11 cellular contexts compared by ENCODE assay signal in the genomic region with DNA sequence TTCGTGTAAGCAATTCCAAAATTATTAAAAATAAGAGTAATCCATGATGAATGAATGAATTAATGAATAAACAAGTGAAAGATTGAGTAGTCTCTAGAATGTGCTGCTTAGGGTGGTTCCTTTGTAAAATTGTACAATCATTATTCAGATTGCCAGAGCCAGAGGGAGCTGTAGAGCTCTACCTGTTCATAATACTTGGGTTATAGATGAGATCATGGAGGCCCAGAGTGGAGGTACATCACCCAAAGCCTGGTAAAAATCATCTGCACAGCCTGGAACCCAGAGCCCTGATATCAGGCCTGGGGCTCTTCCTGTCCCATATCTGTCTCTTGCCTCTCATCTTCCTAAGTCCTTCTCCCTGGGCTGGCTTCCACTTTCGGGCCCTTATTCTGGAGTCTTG.
DNase-seq lines count a peak whose midpoint lies in the region; ATAC-seq, FAIRE-seq and TF ChIP-seq lines count a peak whose summit lies in the region.
"Had no signal": no experiment of that assay in that cellular context is flagged by ENCODE, and none has a peak within 500 bp of the region (broad histone marks: within the 10 kb centered on the region; RNA-seq: fewer than 3 reads in every experiment).

No MANE protein-coding gene starts in this region.

- H4K20me1 ChIP-seq in GM12878 (ENCODE audit: control insufficient read depth, insufficient read depth) (no peaks in the 10 kb centered on the region), osteoblast (ENCODE audit: insufficient read depth, low read length) (no peaks in the 10 kb centered on the region)

- H3K27ac Mint-ChIP-seq in activated CD8-positive, alpha-beta T cell treated with anti-CD3 and anti-CD28 coated beads for 36 hours, result no peak overlapping the region
- no peak overlapping the region for H3K27ac Mint-ChIP-seq in activated CD8-positive, alpha-beta T cell treated with anti-CD3 and anti-CD28 coated beads, Interleukin-2, amount 10 ng/mL, durations not matched to agents 7 days and 5 days
- no peak overlapping the region for H3K27ac Mint-ChIP-seq in activated CD8-positive, alpha-beta memory T cell treated with anti-CD3 and anti-CD28 coated beads, Interleukin-2, amount 10 ng/mL, durations not matched to agents 7 days and 5 days

- H3K36me3 ChIP-seq in GM12878 (ENCODE audit: control insufficient read depth in 2 of 2, insufficient read depth in 2 of 2, low read length in 1 of 2), result no peaks in the 10 kb centered on the region
- H3K36me3 ChIP-seq in osteoblast (ENCODE audit: insufficient read depth, low read length), result no peaks in the 10 kb centered on the region
- no peaks in the 10 kb centered on the region for H3K36me3 ChIP-seq in psoas muscle (ENCODE audit: insufficient read depth in 1 of 2, low read depth in 1 of 2)
- H3K36me3 ChIP-seq: thoracic aorta had no signal

- no peak for TF ChIP-seq POLR2A in GM12878 (IDR thresholded peaks at IDR 0.05; ENCODE audit: low read depth, low read length)

- H2AFZ ChIP-seq in GM12878 (ENCODE audit: control insufficient read depth, low read depth, low read length), result no peak overlapping the region
- H2AFZ ChIP-seq in osteoblast (ENCODE audit: low read length), result no peak overlapping the region

- H3K4me3 ChIP-seq in GM12878 (no peak overlapping the region), osteoblast (ENCODE audit: insufficient read depth, low read length) (no peak overlapping the region), psoas muscle (no peak overlapping the region)
- H3K4me3 ChIP-seq: thoracic aorta had no signal

- peaks cover 17% of the 10 kb centered on the region for H3K36me3 Mint-ChIP-seq in activated CD8-positive, alpha-beta T cell treated with anti-CD3 and anti-CD28 coated beads for 36 hours (ENCODE audit: low read depth)
- H3K36me3 Mint-ChIP-seq in activated CD8-positive, alpha-beta T cell treated with anti-CD3 and anti-CD28 coated beads, Interleukin-2, amount 10 ng/mL, durations not matched to agents 7 days and 5 days (ENCODE audit: low read depth), result peaks cover 46% of the 10 kb centered on the region
- peaks cover 47% of the 10 kb centered on the region for H3K36me3 Mint-ChIP-seq in activated CD8-positive, alpha-beta memory T cell treated with anti-CD3 and anti-CD28 coated beads, Interleukin-2, amount 10 ng/mL, durations not matched to agents 7 days and 5 days

- BruUV-seq in GM12878 (replicated peaks; lab: Mats Ljungman, UMichigan), result no TSS peak

- peaks cover 30% of the 10 kb centered on the region for H3K9me3 ChIP-seq in GM12878 (replicated peaks; ENCODE audit: control insufficient read depth, insufficient read depth, low read length)
- no peaks in the 10 kb centered on the region for H3K9me3 ChIP-seq in osteoblast (ENCODE audit: low read depth, low read length)
- H3K9me3 ChIP-seq in psoas muscle, result peaks cover 6% of the 10 kb centered on the region
- H3K9me3 ChIP-seq: thoracic aorta had no signal

- CTCF ChIA-PET in activated CD8-positive, alpha-beta T cell treated with anti-CD3 and anti-CD28 coated beads for 36 hours (lab: Charles Lee), result interaction anchor here (0.6 to 2.0 kb wide), 4 partner anchors 13 to 344 kb away, joined by 3 to 5 read pairs (median 4); no protein-coding TSS in a partner anchor
- CTCF ChIA-PET in activated CD8-positive, alpha-beta T cell treated with anti-CD3 and anti-CD28 coated beads, Interleukin-2, amount 10 ng/mL, durations not matched to agents 7 days and 5 days (lab: Charles Lee), result interaction anchor here (1.2 to 3.2 kb wide), 10 partner anchors 8 to 271 kb away, joined by 3 to 15 read pairs (median 6); no protein-coding TSS in a partner anchor
- CTCF ChIA-PET in GM12878 (lab: Yijun Ruan, JAX), result interaction anchor here (1.0 to 2.4 kb wide), 7 partner anchors 13 to 348 kb away, joined by 3 to 9 read pairs (median 4); a partner anchor contains a TSS
- CTCF ChIA-PET in activated CD8-positive, alpha-beta memory T cell treated with anti-CD3 and anti-CD28 coated beads, Interleukin-2, amount 10 ng/mL, durations not matched to agents 7 days and 5 days (lab: Charles Lee), result interaction anchor here (1.1 to 2.3 kb wide), 4 partner anchors 9 to 348 kb away, joined by 4 to 9 read pairs (median 6); a partner anchor contains a TSS

- intact Hi-C loops in activated CD8-positive, alpha-beta T cell treated with anti-CD3 and anti-CD28 coated beads for 36 hours (cut with micrococcal nuclease), result loop anchor here (10.0 kb wide), 2 partner anchors 175 to 495 kb away; no protein-coding TSS in a partner anchor
- intact Hi-C loops in GM12878 (cut with micrococcal nuclease; ENCODE audit: unreplicated experiment), result loop anchor here (10.0 kb wide), 1 partner anchor 735 kb away; no protein-coding TSS in a partner anchor
- intact Hi-C loops in psoas muscle (cut with DNase I), result no loop called here

- H3K27me3 ChIP-seq in GM12878 (replicated peaks in 1 of 2; ENCODE audit: control insufficient read depth in 2 of 2, insufficient read depth in 2 of 2, low read length in 1 of 2), result peaks cover 0 to 2% of the 10 kb centered on the region in 2 experiments; a peak in 2 of 4 replicates
- peaks cover 28% of the 10 kb centered on the region for H3K27me3 ChIP-seq in osteoblast (ENCODE audit: insufficient read depth, low read length)
- peaks cover 0 to 10% (median 2%) of the 10 kb centered on the region in 3 donors for H3K27me3 ChIP-seq in psoas muscle (ENCODE audit: insufficient read depth in 3 of 3, low read length in 2 of 3)

- no peaks in the 10 kb centered on the region for H3K79me2 ChIP-seq in GM12878 (ENCODE audit: control insufficient read depth, insufficient read depth, low read length)
- H3K79me2 ChIP-seq in osteoblast (ENCODE audit: insufficient read depth, low read length), result no peaks in the 10 kb centered on the region

- H3K9ac ChIP-seq in GM12878 (ENCODE audit: control insufficient read depth, insufficient read depth, low read length), result no peak overlapping the region

- peaks cover 43% of the 10 kb centered on the region for H3K4me1 Mint-ChIP-seq in activated CD8-positive, alpha-beta T cell treated with anti-CD3 and anti-CD28 coated beads for 36 hours (ENCODE audit: low read depth)
- peaks cover 66% of the 10 kb centered on the region for H3K4me1 Mint-ChIP-seq in activated CD8-positive, alpha-beta T cell treated with anti-CD3 and anti-CD28 coated beads, Interleukin-2, amount 10 ng/mL, durations not matched to agents 7 days and 5 days (ENCODE audit: low read depth)
- peaks cover 28% of the 10 kb centered on the region for H3K4me1 Mint-ChIP-seq in activated CD8-positive, alpha-beta memory T cell treated with anti-CD3 and anti-CD28 coated beads, Interleukin-2, amount 10 ng/mL, durations not matched to agents 7 days and 5 days

- no peak overlapping the region for H3K4me3 Mint-ChIP-seq in activated CD8-positive, alpha-beta T cell treated with anti-CD3 and anti-CD28 coated beads for 36 hours
- no peak overlapping the region for H3K4me3 Mint-ChIP-seq in activated CD8-positive, alpha-beta T cell treated with anti-CD3 and anti-CD28 coated beads, Interleukin-2, amount 10 ng/mL, durations not matched to agents 7 days and 5 days
- H3K4me3 Mint-ChIP-seq in activated CD8-positive, alpha-beta memory T cell treated with anti-CD3 and anti-CD28 coated beads, Interleukin-2, amount 10 ng/mL, durations not matched to agents 7 days and 5 days, result no peak overlapping the region
- H3K4me3 Mint-ChIP-seq: CD14-positive monocyte had no signal

- no peak overlapping the region for H3K4me2 ChIP-seq in GM12878 (ENCODE audit: control insufficient read depth, insufficient read depth)
- no peak overlapping the region for H3K4me2 ChIP-seq in osteoblast (ENCODE audit: insufficient read depth, low read length)

- in situ Hi-C loops in GM12878 (cut with MboI), result no loop called here

- RAD21 ChIA-PET in GM12878 (lab: Charles Lee; ENCODE audit: unreplicated experiment), result interaction anchor here (2.5 to 2.6 kb wide), 2 partner anchors 10 to 349 kb away, joined by 8 to 10 read pairs; no protein-coding TSS in a partner anchor

- DNase-seq in activated CD8-positive, alpha-beta T cell treated with anti-CD3 and anti-CD28 coated beads for 36 hours, result peak; percentile 45
- no peak for DNase-seq in activated CD8-positive, alpha-beta T cell treated with anti-CD3 and anti-CD28 coated beads, Interleukin-2, amount 10 ng/mL, durations not matched to agents 7 days and 5 days
- DNase-seq in GM12878 (ENCODE audit: low read depth, low spot score) (no peak), osteoblast (ENCODE audit: insufficient read length, low spot score, missing footprints) (peak; percentile 68), psoas muscle (no peak), COLO668 (lab: John Stamatoyannopoulos, UW; ENCODE audit: unreplicated experiment) (no peak)
- no peak for DNase-seq in activated CD8-positive, alpha-beta memory T cell treated with anti-CD3 and anti-CD28 coated beads, Interleukin-2, amount 10 ng/mL, durations not matched to agents 7 days and 5 days
- DNase-seq: hippocampal formation had no signal

- H3K4me1 ChIP-seq in GM12878 (ENCODE audit: control insufficient read depth, insufficient read depth, low read length) (peaks cover 2% of the 10 kb centered on the region), osteoblast (ENCODE audit: insufficient read depth, low read length) (no peaks in the 10 kb centered on the region), psoas muscle (no peaks in the 10 kb centered on the region)

- FAIRE-seq in GM12878 (lab: Jason Lieb, UNC), result no peak

- no peak overlapping the region for H3K27ac ChIP-seq in GM12878 (ENCODE audit: control insufficient read depth, insufficient read depth)
- H3K27ac ChIP-seq in osteoblast (ENCODE audit: low read depth, low read length), result no peak overlapping the region
- H3K27ac ChIP-seq in psoas muscle, result no peak overlapping the region
- H3K27ac ChIP-seq: thoracic aorta had no signal

- TF ChIP-seq EP300 in Ishikawa (IDR thresholded peaks at IDR 0.05; ENCODE audit: borderline replicate concordance) (no peak), GM12878 (IDR thresholded peaks at IDR 0.05; ENCODE audit: borderline replicate concordance in 1 of 2, control insufficient read depth in 1 of 2, low read depth in 2 of 2, low read length in 2 of 2) (no peak)

- TF ChIP-seq RAD21 in Ishikawa (IDR thresholded peaks at IDR 0.05; ENCODE audit: low read depth), result peak; percentile 42; the same call in 1 of the 2 replicates
- TF ChIP-seq RAD21 in GM12878 (IDR thresholded peaks at IDR 0.05; ENCODE audit: insufficient read depth, low read depth, low read length), result 0 out of 2 replicates have a peak, but pooled peaks have one; percentile 15

- peak; percentile 76 for ATAC-seq in activated CD8-positive, alpha-beta T cell treated with anti-CD3 and anti-CD28 coated beads for 36 hours
- ATAC-seq in activated CD8-positive, alpha-beta T cell treated with anti-CD3 and anti-CD28 coated beads, Interleukin-2, amount 10 ng/mL, durations not matched to agents 7 days and 5 days, result no peak
- ATAC-seq in GM12878 (peak; percentile 30), psoas muscle (no peak)
- no peak for ATAC-seq in activated CD8-positive, alpha-beta memory T cell treated with anti-CD3 and anti-CD28 coated beads, Interleukin-2, amount 10 ng/mL, durations not matched to agents 7 days and 5 days

- TF ChIP-seq CTCF in activated CD8-positive, alpha-beta T cell treated with anti-CD3 and anti-CD28 coated beads for 36 hours (IDR thresholded peaks at IDR 0.05), result peak; percentile 61
- peak in 2 of 3 experiments; percentile 7 to 28; a peak in 2 of 6 replicates for TF ChIP-seq CTCF in GM12878 (IDR thresholded peaks at IDR 0.05 in 2 of 3, conservative IDR thresholded peaks at IDR 0.05 in 1 of 3; ENCODE audit: control insufficient read depth in 2 of 3, extremely low read depth in 1 of 3, insufficient read depth in 1 of 3, low read depth in 3 of 3, low read length in 3 of 3)
- TF ChIP-seq CTCF in osteoblast (IDR thresholded peaks at IDR 0.05; ENCODE audit: extremely low read depth, low read depth, low read length), result peak; percentile 18
- no peak for TF ChIP-seq CTCF in psoas muscle (IDR thresholded peaks at IDR 0.05)

- WGBS in GM12878 (ENCODE audit: insufficient coverage, insufficient replicate concordance, low lambda C conversion rate, missing lambda C conversion rate), result 17% methylated on average over 2 of the region's 2 CpGs
- 90 to 96% (median 95%) methylated on average over 2 of the region's 2 CpGs for WGBS in psoas muscle, 3 donors

- POLR2A ChIA-PET in activated CD8-positive, alpha-beta T cell treated with anti-CD3 and anti-CD28 coated beads for 36 hours (lab: Charles Lee), result no interaction called here
- POLR2A ChIA-PET in activated CD8-positive, alpha-beta T cell treated with anti-CD3 and anti-CD28 coated beads, Interleukin-2, amount 10 ng/mL, durations not matched to agents 7 days and 5 days (lab: Charles Lee), result interaction anchor here (0.5 to 0.9 kb wide), 2 partner anchors 11 to 297 kb away, joined by 4 read pairs; no protein-coding TSS in a partner anchor
- POLR2A ChIA-PET in GM12878 (lab: Charles Lee), result no interaction called here

- peaks cover 22% of the 10 kb centered on the region for H3K9me3 Mint-ChIP-seq in activated CD8-positive, alpha-beta T cell treated with anti-CD3 and anti-CD28 coated beads for 36 hours
- peaks cover 48% of the 10 kb centered on the region for H3K9me3 Mint-ChIP-seq in activated CD8-positive, alpha-beta T cell treated with anti-CD3 and anti-CD28 coated beads, Interleukin-2, amount 10 ng/mL, durations not matched to agents 7 days and 5 days (ENCODE audit: insufficient read depth)
- peaks cover 29% of the 10 kb centered on the region for H3K9me3 Mint-ChIP-seq in activated CD8-positive, alpha-beta memory T cell treated with anti-CD3 and anti-CD28 coated beads, Interleukin-2, amount 10 ng/mL, durations not matched to agents 7 days and 5 days (ENCODE audit: low read depth)

- SMC1A ChIA-PET in GM12878 (lab: Charles Lee; ENCODE audit: uncharacterized antibody, unreplicated experiment), result interaction anchor here (0.8 to 2.7 kb wide), 8 partner anchors 9 to 267 kb away, joined by 3 to 11 read pairs (median 3); no protein-coding TSS in a partner anchor

- H3K27me3 Mint-ChIP-seq in activated CD8-positive, alpha-beta T cell treated with anti-CD3 and anti-CD28 coated beads for 36 hours, result peaks cover 19% of the 10 kb centered on the region
- H3K27me3 Mint-ChIP-seq in activated CD8-positive, alpha-beta T cell treated with anti-CD3 and anti-CD28 coated beads, Interleukin-2, amount 10 ng/mL, durations not matched to agents 7 days and 5 days (ENCODE audit: low read depth), result peaks cover 7% of the 10 kb centered on the region
- peaks cover 38% of the 10 kb centered on the region for H3K27me3 Mint-ChIP-seq in activated CD8-positive, alpha-beta memory T cell treated with anti-CD3 and anti-CD28 coated beads, Interleukin-2, amount 10 ng/mL, durations not matched to agents 7 days and 5 days

Comparison
In these comparisons a context has a peak if more than half of its experiments do, and no peak if none do; other contexts are left out.
1. ATAC-seq: peak in activated CD8-positive, alpha-beta T cell treated with anti-CD3 and anti-CD28 coated beads for 36 hours (single experiment) and GM12878 (single experiment); none in activated CD8-positive, alpha-beta T cell treated with anti-CD3 and anti-CD28 coated beads, Interleukin-2, amount 10 ng/mL, durations not matched to agents 7 days and 5 days (single experiment), psoas muscle (0 of 4) and activated CD8-positive, alpha-beta memory T cell treated with anti-CD3 and anti-CD28 coated beads, Interleukin-2, amount 10 ng/mL, durations not matched to agents 7 days and 5 days (single experiment).
2. DNase-seq: peak in activated CD8-positive, alpha-beta T cell treated with anti-CD3 and anti-CD28 coated beads for 36 hours (single experiment) and osteoblast (single experiment); none in activated CD8-positive, alpha-beta T cell treated with anti-CD3 and anti-CD28 coated beads, Interleukin-2, amount 10 ng/mL, durations not matched to agents 7 days and 5 days (single experiment), GM12878 (single experiment), psoas muscle (0 of 2), COLO668 (single experiment) and activated CD8-positive, alpha-beta memory T cell treated with anti-CD3 and anti-CD28 coated beads, Interleukin-2, amount 10 ng/mL, durations not matched to agents 7 days and 5 days (single experiment).
3. intact Hi-C loops: an anchor here in activated CD8-positive, alpha-beta T cell treated with anti-CD3 and anti-CD28 coated beads for 36 hours (10.0 kb wide) and GM12878 (10.0 kb wide); none called in psoas muscle.